Comparison of ENCODE assay signal across 16 cellular contexts in the genomic region with DNA sequence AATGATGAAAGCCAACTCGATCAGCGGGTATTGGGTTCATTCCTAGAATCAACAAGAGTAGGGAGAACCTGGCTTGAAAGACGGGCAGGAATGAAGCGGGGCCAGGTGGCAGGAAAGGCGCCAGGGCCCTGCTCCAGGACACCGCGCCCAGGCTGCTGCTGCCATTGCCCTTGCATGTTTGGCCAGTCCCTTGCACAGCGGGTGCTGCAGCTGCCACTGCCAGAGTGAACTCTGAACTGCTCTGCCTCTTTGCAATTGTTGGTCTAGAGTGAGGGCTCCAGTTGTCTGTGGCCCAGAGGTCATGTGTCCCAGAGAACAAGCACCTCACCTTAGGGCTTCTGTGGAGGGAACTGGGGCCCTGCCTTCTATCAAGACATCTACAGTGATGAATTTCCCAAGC. TPM values are rescaled to one million over a fixed set of nuclear protein-coding genes. Genes with fewer than 3 reads are reported as not detected.
DNase-seq lines count a peak whose midpoint lies in the region; ATAC-seq and TF ChIP-seq lines count a peak whose summit lies in the region.
"Had no signal": no experiment of that assay in that cellular context is flagged by ENCODE, and none has a peak within 500 bp of the region (broad histone marks: within the 10 kb centered on the region; RNA-seq: fewer than 3 reads in every experiment).

No MANE protein-coding gene starts in this region.

- H3K9me3 Mint-ChIP-seq in natural killer cell treated with Interleukin-12 subunit alpha and Interleukin-12 subunit beta and Interleukin-15 and Interleukin-18, amount 100 ng/mL, for 72 hours, result peaks cover 4% of the 10 kb centered on the region
- peaks cover 2 to 3% of the 10 kb centered on the region in 2 donors for H3K9me3 Mint-ChIP-seq in natural killer cell
- peaks cover 4% of the 10 kb centered on the region; the same call in 1 of the 2 replicates for H3K9me3 Mint-ChIP-seq in WTC11

- H3K27me3 ChIP-seq in liver (ENCODE audit: control insufficient read depth in 4 of 4, insufficient read depth in 4 of 4, low read length in 3 of 4) (no peaks in the 10 kb centered on the region), thyroid gland (no peaks in the 10 kb centered on the region)

- H3K27me3 Mint-ChIP-seq in natural killer cell treated with Interleukin-12 subunit alpha and Interleukin-12 subunit beta and Interleukin-15 and Interleukin-18, amount 100 ng/mL, for 72 hours, result peaks cover 12 to 16% of the 10 kb centered on the region in 2 donors
- H3K27me3 Mint-ChIP-seq in natural killer cell (ENCODE audit: low read depth in 2 of 2) (peaks cover 15 to 41% of the 10 kb centered on the region in 2 donors), WTC11 (ENCODE audit: low read depth) (peaks cover 2% of the 10 kb centered on the region; the same call in 1 of the 2 replicates)

- H3K4me1 Mint-ChIP-seq in natural killer cell treated with Interleukin-12 subunit alpha and Interleukin-12 subunit beta and Interleukin-15 and Interleukin-18, amount 100 ng/mL, for 72 hours (ENCODE audit: low read depth in 2 of 2), result peaks cover 5 to 6% of the 10 kb centered on the region in 2 donors
- H3K4me1 Mint-ChIP-seq in natural killer cell, result peaks cover 6 to 8% of the 10 kb centered on the region in 2 donors
- peaks cover 30% of the 10 kb centered on the region for H3K4me1 Mint-ChIP-seq in WTC11

- TF ChIP-seq RAD21 in liver (IDR thresholded peaks at IDR 0.05), result no peak

- no peak overlapping the region for H3K4me3 Mint-ChIP-seq in natural killer cell treated with Interleukin-12 subunit alpha and Interleukin-12 subunit beta and Interleukin-15 and Interleukin-18, amount 100 ng/mL, for 72 hours
- H3K4me3 Mint-ChIP-seq in natural killer cell (no peak overlapping the region), WTC11 (no peak overlapping the region)

- WGBS in liver, result 63% methylated on average over 8 of the region's 8 CpGs
- WGBS in thyroid gland, 2 donors, result 94 to 96% methylated on average over 8 of the region's 8 CpGs

- peaks cover 6% of the 10 kb centered on the region for H3K36me3 Mint-ChIP-seq in natural killer cell treated with Interleukin-12 subunit alpha and Interleukin-12 subunit beta and Interleukin-15 and Interleukin-18, amount 100 ng/mL, for 72 hours
- H3K36me3 Mint-ChIP-seq in natural killer cell (no peaks in the 10 kb centered on the region), WTC11 (no peaks in the 10 kb centered on the region)

- CTCF ChIA-PET in WTC11 (lab: Charles Lee), result no interaction called here

- TF ChIP-seq CTCF in natural killer cell (IDR thresholded peaks at IDR 0.05) (no peak), WTC11 (IDR thresholded peaks at IDR 0.05) (no peak), liver (IDR thresholded peaks at IDR 0.05; ENCODE audit: low read depth, low read length, missing input control) (no peak), thyroid gland (IDR thresholded peaks at IDR 0.05) (no peak)

- ATAC-seq in natural killer cell treated with Interleukin-12 subunit alpha and Interleukin-12 subunit beta and Interleukin-15 and Interleukin-18, amount 100 ng/mL, for 72 hours, result peak; percentile 24 to 27
- no peak for ATAC-seq in natural killer cell
- ATAC-seq in WTC11, result no peak
- ATAC-seq in HG03108 (IDR thresholded peaks at IDR 0.05; ENCODE audit: unreplicated experiment), result no peak
- ATAC-seq: Right ventricle myocardium inferior had no signal

- peaks cover 0 to 2% (median 0%) of the 10 kb centered on the region in 4 donors for H3K4me1 ChIP-seq in liver (ENCODE audit: control insufficient read depth in 4 of 4, insufficient read depth in 4 of 4, low read length in 3 of 4)
- peaks cover 15 to 29% of the 10 kb centered on the region in 2 donors for H3K4me1 ChIP-seq in thyroid gland

- H3K27ac ChIP-seq in liver (ENCODE audit: low read depth in 1 of 2, low read length in 2 of 2) (no peak overlapping the region), thyroid gland (peak overlapping the region in 2 of 3 donors; percentile 27 to 33)
- H3K27ac ChIP-seq: C4-2B had no signal

- POLR2A ChIA-PET in WTC11 (lab: Charles Lee), result no interaction called here

- H3K4me3 ChIP-seq in liver (ENCODE audit: low read depth in 1 of 3, low read length in 3 of 3) (no peak overlapping the region), thyroid gland (replicated peaks in 1 of 3) (no peak overlapping the region)

- intact Hi-C loops in natural killer cell (cut with micrococcal nuclease), result no loop called here
- intact Hi-C loops in thyroid gland (cut with DNase I), result no loop called here

- H3K9ac ChIP-seq in liver (ENCODE audit: low read depth in 1 of 2, low read length in 2 of 2), result no peak overlapping the region

- no peak for DNase-seq in natural killer cell treated with Interleukin-12 subunit alpha and Interleukin-12 subunit beta and Interleukin-15 and Interleukin-18, amount 100 ng/mL, for 72 hours (ENCODE audit: low spot score)
- DNase-seq in natural killer cell (no peak), WTC11 (ENCODE audit: low spot score) (no peak), thyroid gland (no peak), HCEC 1CT (no peak)
- DNase-seq in activated CD4-positive, alpha-beta T cell treated with anti-CD3 and anti-CD28 coated beads, Interleukin-2, amount 50 U/mL, for 1 hour, result no peak
- DNase-seq: DMS153, EL, KG1, NCI-H1417 treated with DMSO at 0.1 percent for 48 hours, NCI-H2081, NCI-H510A treated with DMSO at 0.1 percent for 48 hours had no signal

- no peak for TF ChIP-seq POLR2A in thyroid gland (IDR thresholded peaks at IDR 0.05)

- H3K36me3 ChIP-seq in liver (ENCODE audit: control insufficient read depth in 4 of 4, insufficient read depth in 3 of 4, low read depth in 1 of 4, low read length in 3 of 4), result no peaks in the 10 kb centered on the region
- H3K36me3 ChIP-seq in thyroid gland, result no peaks in the 10 kb centered on the region

- no peak overlapping the region for H3K27ac Mint-ChIP-seq in natural killer cell treated with Interleukin-12 subunit alpha and Interleukin-12 subunit beta and Interleukin-15 and Interleukin-18, amount 100 ng/mL, for 72 hours
- no peak overlapping the region for H3K27ac Mint-ChIP-seq in natural killer cell
- H3K27ac Mint-ChIP-seq in WTC11, result no peak overlapping the region

- H3K9me3 ChIP-seq in liver (ENCODE audit: control insufficient read depth in 4 of 4, low read length in 3 of 4) (no peaks in the 10 kb centered on the region), thyroid gland (no peaks in the 10 kb centered on the region)

TF ChIP-seq in WTC11, 78 proteins besides CTCF, POLR2A, EP300 and RAD21:
- TF ChIP-seq JAZF1 (CRISPR knock-in tag; IDR thresholded peaks at IDR 0.05) (no peak), GABPB1 (CRISPR knock-in tag; IDR thresholded peaks at IDR 0.05) (0 out of 2 replicates have a peak, but pooled peaks have one; percentile 11)

TF ChIP-seq in liver, 16 proteins besides CTCF, POLR2A, EP300 and RAD21 (continues in another document):
- TF ChIP-seq RXRA (IDR thresholded peaks at IDR 0.05), result peak; percentile 55 to 63
- TF ChIP-seq SP1 (IDR thresholded peaks at IDR 0.05), result peak; percentile 72
- no peak for TF ChIP-seq JUND (IDR thresholded peaks at IDR 0.05)
- no peak for TF ChIP-seq GABPA (IDR thresholded peaks at IDR 0.05 in 1 of 2, conservative IDR thresholded peaks at IDR 0.05 in 1 of 2)
- no peak for TF ChIP-seq NR2F2 (IDR thresholded peaks at IDR 0.05)
- no peak for TF ChIP-seq TAF1 (conservative IDR thresholded peaks at IDR 0.05)
- TF ChIP-seq, protein P1, sequence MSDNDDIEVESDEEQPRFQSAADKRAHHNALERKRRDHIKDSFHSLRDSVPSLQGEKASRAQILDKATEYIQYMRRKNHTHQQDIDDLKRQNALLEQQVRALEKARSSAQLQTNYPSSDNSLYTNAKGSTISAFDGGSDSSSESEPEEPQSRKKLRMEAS (IDR thresholded peaks at IDR 0.05), result no peak
- no peak for TF ChIP-seq EGR1 (IDR thresholded peaks at IDR 0.05; ENCODE audit: low read depth in 2 of 2)
- peak; percentile 53 to 61 for TF ChIP-seq HNF4A (conservative IDR thresholded peaks at IDR 0.05)
- TF ChIP-seq, protein P2, sequence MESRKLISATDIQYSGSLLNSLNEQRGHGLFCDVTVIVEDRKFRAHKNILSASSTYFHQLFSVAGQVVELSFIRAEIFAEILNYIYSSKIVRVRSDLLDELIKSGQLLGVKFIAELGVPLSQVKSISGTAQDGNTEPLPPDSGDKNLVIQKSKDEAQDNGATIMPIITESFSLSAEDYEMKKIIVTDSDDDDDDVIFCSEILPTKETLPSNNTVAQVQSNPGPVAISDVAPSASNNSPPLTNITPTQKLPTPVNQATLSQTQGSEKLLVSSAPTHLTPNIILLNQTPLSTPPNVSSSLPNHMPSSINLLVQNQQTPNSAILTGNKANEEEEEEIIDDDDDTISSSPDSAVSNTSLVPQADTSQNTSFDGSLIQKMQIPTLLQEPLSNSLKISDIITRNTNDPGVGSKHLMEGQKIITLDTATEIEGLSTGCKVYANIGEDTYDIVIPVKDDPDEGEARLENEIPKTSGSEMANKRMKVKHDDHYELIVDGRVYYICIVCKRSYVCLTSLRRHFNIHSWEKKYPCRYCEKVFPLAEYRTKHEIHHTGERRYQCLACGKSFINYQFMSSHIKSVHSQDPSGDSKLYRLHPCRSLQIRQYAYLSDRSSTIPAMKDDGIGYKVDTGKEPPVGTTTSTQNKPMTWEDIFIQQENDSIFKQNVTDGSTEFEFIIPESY (IDR thresholded peaks at IDR 0.05), result no peak
- TF ChIP-seq, protein P3, sequence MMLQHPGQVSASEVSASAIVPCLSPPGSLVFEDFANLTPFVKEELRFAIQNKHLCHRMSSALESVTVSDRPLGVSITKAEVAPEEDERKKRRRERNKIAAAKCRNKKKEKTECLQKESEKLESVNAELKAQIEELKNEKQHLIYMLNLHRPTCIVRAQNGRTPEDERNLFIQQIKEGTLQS (IDR thresholded peaks at IDR 0.05), result no peak
- TF ChIP-seq FOXA2 (IDR thresholded peaks at IDR 0.05), result peak; percentile 14
- TF ChIP-seq HNF4G (IDR thresholded peaks at IDR 0.05), result peak; percentile 34
- no peak for TF ChIP-seq FOXA1 (IDR thresholded peaks at IDR 0.05)

RNA-seq across cellular contexts. Expression of a gene that starts 24.0 kb away (rescaled TPM):
- not detected for total RNA-seq in natural killer cell treated with Interleukin-12 subunit alpha and Interleukin-12 subunit beta and Interleukin-15 and Interleukin-18, amount 100 ng/mL, for 72 hours
- not detected for total RNA-seq in natural killer cell
- not detected in 3 replicates for total RNA-seq in WTC11 (2021)
- total RNA-seq in liver, result not detected
- not detected for polyA plus RNA-seq in liver
- 1 to 10 TPM in 2 of 4 donors, not detected in 2; 3.9 to 8.7 TPM for total RNA-seq in thyroid gland
- total RNA-seq: Right ventricle myocardium inferior had no signal

Comparison
In these comparisons a context has a peak if more than half of its experiments do, and no peak if none do; other contexts are left out.
1. ATAC-seq: peak in natural killer cell treated with Interleukin-12 subunit alpha and Interleukin-12 subunit beta and Interleukin-15 and Interleukin-18, amount 100 ng/mL, for 72 hours (2 of 2); none in natural killer cell (0 of 3), WTC11 (single experiment) and HG03108 (single experiment).
2. H3K27ac ChIP-seq: peak in thyroid gland (2 of 3); none in liver (0 of 2).